In the genomic region with DNA sequence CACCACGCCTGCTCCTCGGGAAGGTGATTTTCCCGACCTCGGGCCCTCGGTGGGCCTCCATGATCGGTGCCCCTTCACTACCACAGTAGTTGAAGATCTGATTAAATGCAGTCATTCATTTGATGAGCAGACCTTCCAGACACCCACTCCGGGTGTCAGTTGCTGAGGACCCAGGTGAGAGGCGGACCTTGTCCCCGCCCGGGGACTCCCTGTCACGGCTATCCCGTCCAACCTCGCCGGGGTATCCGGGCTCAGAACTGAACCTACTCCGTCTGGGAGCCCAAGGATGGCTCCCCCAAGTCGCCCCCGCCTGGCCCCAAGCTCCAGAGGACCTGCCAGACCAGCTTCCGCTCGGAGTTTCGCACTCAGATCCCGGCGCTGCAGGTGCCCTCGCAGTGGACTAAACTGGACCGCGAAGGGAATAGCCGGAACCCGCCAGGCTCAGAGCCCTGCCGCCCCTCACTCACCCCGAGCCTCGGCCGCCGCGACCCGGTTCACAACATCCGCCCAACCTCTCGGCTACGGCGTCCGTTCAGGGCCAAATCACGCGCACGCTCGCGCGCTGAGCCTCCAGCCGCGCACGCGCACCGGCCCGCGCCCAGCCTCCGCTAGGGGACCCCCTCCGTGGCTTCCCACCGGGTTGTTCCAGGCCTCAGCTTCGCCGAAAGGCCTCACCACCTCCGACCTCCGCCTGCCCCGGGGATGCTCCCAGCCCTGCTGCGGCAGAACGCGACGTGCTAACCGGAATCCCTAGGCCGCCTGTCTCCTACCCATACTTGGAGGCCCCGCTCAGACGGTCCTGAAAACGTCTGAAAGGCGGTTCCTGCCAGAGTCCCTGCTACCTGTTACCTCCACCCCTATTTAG, we compare ENCODE assay signal across 8 cellular contexts. TPM values are rescaled to one million over a fixed set of nuclear protein-coding genes. Genes with fewer than 3 reads are reported as not detected.
DNase-seq lines count a peak whose midpoint lies in the region; FAIRE-seq and TF ChIP-seq lines count a peak whose summit lies in the region.

No MANE protein-coding gene starts in this region.

- FAIRE-seq in frontal cortex (lab: Jason Lieb, UNC), result no peak

- H3K27me3 ChIP-seq in MG63, result no peaks in the 10 kb centered on the region
- no peaks in the 10 kb centered on the region for H3K27me3 ChIP-seq in neuron (ENCODE audit: insufficient read depth, low read length)

- peak overlapping the region; percentile 75 for H2AFZ ChIP-seq in neuron (ENCODE audit: low read depth, low read length)

- H3K4me3 ChIP-seq in MG63 (peak overlapping the region; percentile 81), neuron (ENCODE audit: low read length) (peak overlapping the region; percentile 58)

- DNase-seq in GM04503 (ENCODE audit: low read depth) (peak; percentile 86), HCEC 1CT (peak; percentile 90), MG63 (peak; percentile 97), activated gamma-delta T cell (lab: John Stamatoyannopoulos, UW) (peak; percentile 94), frontal cortex (ENCODE audit: low spot score in 2 of 2) (peak; percentile 99 to 100), stromal cell of bone marrow (ENCODE audit: low read depth) (peak; percentile 94)

- no peaks in the 10 kb centered on the region for H3K9me3 ChIP-seq in MG63
- no peaks in the 10 kb centered on the region for H3K9me3 ChIP-seq in neuron (ENCODE audit: low read length)

- TF ChIP-seq POLR2A in Raji (IDR thresholded peaks at IDR 0.05; ENCODE audit: insufficient read depth, low read depth, low read length), result peak; percentile 99

- H3K36me3 ChIP-seq in MG63 (no peaks in the 10 kb centered on the region), neuron (ENCODE audit: insufficient read depth, low read length) (no peaks in the 10 kb centered on the region)

- H3K4me1 ChIP-seq in neuron (ENCODE audit: insufficient read depth, low read length), result peaks cover 22% of the 10 kb centered on the region

RNA-seq across cellular contexts. Expression of a gene that starts 22.3 kb away (rescaled TPM):
- total RNA-seq in MG63 (2014; rRNA removed; shearing (Covaris generic); ENCODE audit: low replicate concordance), result not detected in 2 replicates
- under 0.01 TPM for total RNA-seq in frontal cortex

RNA-seq across cellular contexts. Expression of a gene that starts 31.0 kb away (rescaled TPM):
- total RNA-seq in MG63 (2014; rRNA removed; shearing (Covaris generic); ENCODE audit: low replicate concordance), result 8.1 and 9.2 TPM in 2 replicates
- total RNA-seq in frontal cortex, result 67.3 TPM

Comparison
In these comparisons a context has a peak if more than half of its experiments do, and no peak if none do; other contexts are left out.
1. Peak in every context shown above with its lines: DNase-seq and H3K4me3 ChIP-seq.